Comparison of ENCODE assay signal across 9 cellular contexts in genomic region chr1:145891143-145891542, GRCh38. TPM values are rescaled to one million over a fixed set of nuclear protein-coding genes. Genes with fewer than 3 reads are reported as not detected.
DNase-seq lines count a peak whose midpoint lies in the region; ATAC-seq and TF ChIP-seq lines count a peak whose summit lies in the region.
"Had no signal": no experiment of that assay in that cellular context is flagged by ENCODE, and none has a peak within 500 bp of the region (broad histone marks: within the 10 kb centered on the region; RNA-seq: fewer than 3 reads in every experiment).

No MANE protein-coding gene starts in this region.

- TF ChIP-seq CTCF in AG04450 (IDR thresholded peaks at IDR 0.05; ENCODE audit: low read depth, low read length) = no peak
- no peak for TF ChIP-seq CTCF in endothelial cell (IDR thresholded peaks at IDR 0.05; ENCODE audit: unreplicated experiment)
- no peak for TF ChIP-seq CTCF in ovary (IDR thresholded peaks at IDR 0.05)

- H3K27me3 ChIP-seq in AG04450 (ENCODE audit: control insufficient read depth, insufficient read depth, low read length) (no peaks in the 10 kb centered on the region), ovary (no peaks in the 10 kb centered on the region)
- H3K27me3 ChIP-seq: BLaER1 treated with 17β-estradiol and CSF1 and Interleukin-3, amounts not matched to agents 10 nM and 100 nM had no signal

- peaks cover 8% of the 10 kb centered on the region for H3K4me1 ChIP-seq in ovary (ENCODE audit: insufficient read depth)

- no peak overlapping the region for H3K4me3 Mint-ChIP-seq in endothelial cell (ENCODE audit: unreplicated experiment)

- ATAC-seq in HG03039 (IDR thresholded peaks at IDR 0.05; ENCODE audit: unreplicated experiment) (no peak), GM18502 (IDR thresholded peaks at IDR 0.05; ENCODE audit: poor library complexity, unreplicated experiment) (no peak)

- H3K9me3 Mint-ChIP-seq in endothelial cell (ENCODE audit: unreplicated experiment) = no peaks in the 10 kb centered on the region

- intact Hi-C loops in ovary (cut with DNase I) = loop anchor here in 1 of 4 donors (10.0 kb wide), 1 partner anchor 114 kb away; no protein-coding TSS in a partner anchor

- H3K36me3 Mint-ChIP-seq in endothelial cell (ENCODE audit: low read depth, unreplicated experiment) = peaks cover 5% of the 10 kb centered on the region

- POLR2A ChIA-PET in AG04450 (lab: Yijun Ruan, JAX) = interaction anchor here (0.9 to 2.5 kb wide), 7 partner anchors 12 to 46 kb away, joined by 4 to 25 read pairs (median 8); partner anchors contain the start of genes NUDT17, PEX11B, PIAS3 and RBM8A

- TF ChIP-seq POLR2A in ovary (IDR thresholded peaks at IDR 0.05) = no peak

- no peak for TF ChIP-seq EP300 in ovary (IDR thresholded peaks at IDR 0.05)

- CTCF ChIA-PET in AG04450 (lab: Charles Lee) = interaction anchor here (0.7 to 5.1 kb wide), 26 partner anchors 10 to 152 kb away, joined by 3 to 133 read pairs (median 10); partner anchors contain the start of genes ANKRD34A, ITGA10, NUDT17 and PEX11B

- no peaks in the 10 kb centered on the region for H3K9me3 ChIP-seq in AG04450 (ENCODE audit: control insufficient read depth, insufficient read depth, low read length)
- H3K9me3 ChIP-seq in ovary = no peaks in the 10 kb centered on the region
- H3K9me3 ChIP-seq: BLaER1 treated with 17β-estradiol and CSF1 and Interleukin-3, amounts not matched to agents 10 nM and 100 nM had no signal

- no peak overlapping the region for H3K4me3 ChIP-seq in AG04450 (ENCODE audit: low read depth, low read length)
- no peak overlapping the region for H3K4me3 ChIP-seq in ovary
- H3K4me3 ChIP-seq: BLaER1 treated with 17β-estradiol and CSF1 and Interleukin-3, amounts not matched to agents 10 nM and 100 nM had no signal

- peak overlapping the region; percentile 43 for H3K27ac Mint-ChIP-seq in endothelial cell (ENCODE audit: unreplicated experiment)

- WGBS in ovary, 3 donors = 27 to 55% (median 35%) methylated on average over 1 of the region's 1 CpG

- H3K27ac ChIP-seq in AG04450 (ENCODE audit: low read depth, low read length) (peak overlapping the region; percentile 99), ovary (peak overlapping the region; percentile 78 to 82)

- no peaks in the 10 kb centered on the region for H3K36me3 ChIP-seq in ovary
- H3K36me3 ChIP-seq: BLaER1 treated with 17β-estradiol and CSF1 and Interleukin-3, amounts not matched to agents 10 nM and 100 nM had no signal

- DNase-seq in AG04450 (ENCODE audit: low read depth, low spot score) (no peak), NCI-H510A (lab: John Stamatoyannopoulos, UW) (peak; percentile 36), endothelial cell (ENCODE audit: low spot score) (no peak), ovary (no peak), iPS-NIHi7 (ENCODE audit: extremely low spot score) (no peak), Ammon's horn (ENCODE audit: low spot score) (no peak)

- peaks cover 2% of the 10 kb centered on the region for H3K27me3 Mint-ChIP-seq in endothelial cell (ENCODE audit: unreplicated experiment)

- peaks cover 46% of the 10 kb centered on the region for H3K4me1 Mint-ChIP-seq in endothelial cell (ENCODE audit: unreplicated experiment)

RNA-seq across cellular contexts. Expression of gene ANKRD35, which starts 5.5 kb away (rescaled TPM):
- polyA plus RNA-seq in AG04450 (2011; rRNA removed) (2.6 and 2.7 TPM in 2 replicates), ovary (1 to 10 TPM; 2.6 to 2.8 TPM)
- 0.87 and 0.96 TPM in 2 replicates for polyA minus RNA-seq in AG04450 (2011; rRNA and poly(A)+ RNA removed)
- total RNA-seq in endothelial cell (ENCODE audit: unreplicated experiment) (not detected), ovary (1 to 10 TPM; 2.1 to 6.5 (median 3.0) TPM)

RNA-seq across cellular contexts. Expression of gene ITGA10, which starts 18.7 kb away (rescaled TPM):
- polyA plus RNA-seq in AG04450 (2011; rRNA removed) = 0.68 and 0.78 TPM in 2 replicates
- 0.64 and 0.83 TPM in 2 replicates for polyA minus RNA-seq in AG04450 (2011; rRNA and poly(A)+ RNA removed)
- total RNA-seq in endothelial cell (ENCODE audit: unreplicated experiment) = 6.1 TPM
- 1 to 10 TPM; 1.5 to 4.8 (median 2.8) TPM for total RNA-seq in ovary
- polyA plus RNA-seq in ovary = 1 to 10 TPM; 2.5 to 4.5 TPM

RNA-seq across cellular contexts. Expression of gene PEX11B, which starts 27.4 kb away (rescaled TPM):
- polyA plus RNA-seq in AG04450 (2011; rRNA removed) = 44.2 and 51.1 TPM in 2 replicates
- polyA minus RNA-seq in AG04450 (2011; rRNA and poly(A)+ RNA removed) = 21.4 and 25.3 TPM in 2 replicates
- 34.0 TPM for total RNA-seq in endothelial cell (ENCODE audit: unreplicated experiment)
- 10 to 100 TPM; 18.2 to 30.3 (median 26.9) TPM for total RNA-seq in ovary
- polyA plus RNA-seq in ovary = 10 to 100 TPM; 22.1 to 44.4 TPM

RNA-seq across cellular contexts. Expression of gene PIAS3, which starts 32.3 kb away (rescaled TPM):
- polyA plus RNA-seq in AG04450 (2011; rRNA removed) (29.2 and 40.1 TPM in 2 replicates), ovary (10 to 100 TPM; 30.5 to 33.8 TPM)
- 30.0 and 33.9 TPM in 2 replicates for polyA minus RNA-seq in AG04450 (2011; rRNA and poly(A)+ RNA removed)
- total RNA-seq in endothelial cell (ENCODE audit: unreplicated experiment) (38.8 TPM), ovary (10 to 100 TPM; 22.9 to 64.1 (median 40.1) TPM)

RNA-seq across cellular contexts. Expression of gene RBM8A, which starts 36.1 kb away (rescaled TPM):
- 134 and 158 TPM in 2 replicates for polyA plus RNA-seq in AG04450 (2011; rRNA removed)
- polyA minus RNA-seq in AG04450 (2011; rRNA and poly(A)+ RNA removed) = 47.4 and 49.1 TPM in 2 replicates
- 213 TPM for total RNA-seq in endothelial cell (ENCODE audit: unreplicated experiment)
- 100 to 1,000 TPM in 6 of 7 donors, 10 to 100 TPM in 1; 84.4 to 127 (median 113) TPM for total RNA-seq in ovary
- 100 to 1,000 TPM in 1 of 2 donors, 10 to 100 TPM in 1; 91.6 to 101 TPM for polyA plus RNA-seq in ovary
